Comparison of ENCODE assay signal across 8 cellular contexts in genomic region chr1:111515291-111516007, GRCh38. TPM values are rescaled to one million over a fixed set of nuclear protein-coding genes. Genes with fewer than 3 reads are reported as not detected.
DNase-seq lines count a peak whose midpoint lies in the region; ATAC-seq and TF ChIP-seq lines count a peak whose summit lies in the region.

No MANE protein-coding gene starts in this region.

- no peaks in the 10 kb centered on the region for H3K27me3 ChIP-seq in Loucy (ENCODE audit: insufficient read depth, low read length, poor library complexity, severe bottlenecking)
- no peaks in the 10 kb centered on the region for H3K27me3 ChIP-seq in mammary epithelial cell (ENCODE audit: insufficient read depth, low read length)
- H3K27me3 ChIP-seq in right lobe of liver: no peaks in the 10 kb centered on the region
- H3K27me3 ChIP-seq in tibial nerve: no peaks in the 10 kb centered on the region
- peaks cover 5% of the 10 kb centered on the region; the same call in 1 of the 2 replicates for H3K27me3 ChIP-seq in SJCRH30

- TF ChIP-seq POLR2A in right lobe of liver (IDR thresholded peaks at IDR 0.05): no peak
- no peak for TF ChIP-seq POLR2A in tibial nerve (IDR thresholded peaks at IDR 0.05)

- H3K9ac ChIP-seq in Loucy (ENCODE audit: low read depth, low read length, poor library complexity, severe bottlenecking) (peak overlapping the region; percentile 83), mammary epithelial cell (ENCODE audit: insufficient read depth, low read length) (no peak overlapping the region)

- H3K4me1 ChIP-seq in Loucy (ENCODE audit: insufficient read depth, low read length, poor library complexity, severe bottlenecking): peaks cover 73% of the 10 kb centered on the region
- peaks cover 9% of the 10 kb centered on the region for H3K4me1 ChIP-seq in mammary epithelial cell (ENCODE audit: insufficient read depth, low read length)
- peaks cover 0 to 4% (median 0%) of the 10 kb centered on the region in 4 donors for H3K4me1 ChIP-seq in right lobe of liver
- peaks cover 0 to 67% (median 42%) of the 10 kb centered on the region in 4 donors for H3K4me1 ChIP-seq in tibial nerve
- no peaks in the 10 kb centered on the region for H3K4me1 ChIP-seq in SJCRH30

- dilution Hi-C loops in mammary epithelial cell (cut with HindIII; ENCODE audit: low sequenced_read_pairs): no loop called here

- peak overlapping the region; percentile 62 for H2AFZ ChIP-seq in Loucy (ENCODE audit: low read length)
- peak overlapping the region; percentile 78 for H2AFZ ChIP-seq in mammary epithelial cell (ENCODE audit: low read depth, low read length)

- no peaks in the 10 kb centered on the region for H3K36me3 ChIP-seq in Loucy (ENCODE audit: insufficient read depth, low read length)
- H3K36me3 ChIP-seq in mammary epithelial cell (ENCODE audit: insufficient read depth, low read length): no peaks in the 10 kb centered on the region
- H3K36me3 ChIP-seq in right lobe of liver: no peaks in the 10 kb centered on the region
- H3K36me3 ChIP-seq in tibial nerve: no peaks in the 10 kb centered on the region
- H3K36me3 ChIP-seq in SJCRH30: no peaks in the 10 kb centered on the region

- no peak for TF ChIP-seq CTCF in Loucy (conservative IDR thresholded peaks at IDR 0.05; ENCODE audit: low read length)
- TF ChIP-seq CTCF in mammary epithelial cell (conservative IDR thresholded peaks at IDR 0.05 in 1 of 2, IDR thresholded peaks at IDR 0.05 in 1 of 2; ENCODE audit: extremely low read depth in 1 of 2, insufficient read depth in 1 of 2, low read depth in 1 of 2, low read length in 2 of 2): no peak
- TF ChIP-seq CTCF in right lobe of liver (IDR thresholded peaks at IDR 0.05): no peak
- TF ChIP-seq CTCF in tibial nerve (IDR thresholded peaks at IDR 0.05): no peak

- no peaks in the 10 kb centered on the region for H3K9me3 ChIP-seq in Loucy (ENCODE audit: insufficient read depth, low read depth, low read length)
- H3K9me3 ChIP-seq in mammary epithelial cell (replicated peaks; ENCODE audit: insufficient read depth, low read length): no peaks in the 10 kb centered on the region
- H3K9me3 ChIP-seq in right lobe of liver: no peaks in the 10 kb centered on the region
- H3K9me3 ChIP-seq in tibial nerve: no peaks in the 10 kb centered on the region
- no peaks in the 10 kb centered on the region for H3K9me3 ChIP-seq in SJCRH30 (replicated peaks)

- H3K4me2 ChIP-seq in Loucy (ENCODE audit: low read depth, low read length, poor library complexity, severe bottlenecking): peak overlapping the region; percentile 85
- peak overlapping the region; percentile 81 for H3K4me2 ChIP-seq in mammary epithelial cell (ENCODE audit: insufficient read depth, low read depth, low read length)

- peak overlapping the region; percentile 76 for H3K4me3 ChIP-seq in Loucy (ENCODE audit: low read length, poor library complexity, severe bottlenecking)
- H3K4me3 ChIP-seq in mammary epithelial cell (replicated peaks in 1 of 3; ENCODE audit: insufficient read depth in 1 of 3, low read depth in 2 of 3, low read length in 3 of 3): peak overlapping the region in 1 of 3 experiments; percentile 19
- H3K4me3 ChIP-seq in right lobe of liver: peak overlapping the region in 2 of 3 donors; percentile 24 to 36
- peak overlapping the region; percentile 17 to 46 (median 31) for H3K4me3 ChIP-seq in tibial nerve
- H3K4me3 ChIP-seq in SJCRH30: no peak overlapping the region

- ATAC-seq in GM18502 (IDR thresholded peaks at IDR 0.05; ENCODE audit: poor library complexity, unreplicated experiment): peak; percentile 19
- peak; percentile 66 to 85 (median 73) for ATAC-seq in right lobe of liver

- H3K9me2 ChIP-seq in Loucy (replicated peaks; ENCODE audit: low read depth, low read length): no peaks in the 10 kb centered on the region

- H4K20me1 ChIP-seq in Loucy (ENCODE audit: insufficient read depth, low read length, poor library complexity, severe bottlenecking): no peaks in the 10 kb centered on the region
- H4K20me1 ChIP-seq in mammary epithelial cell (ENCODE audit: insufficient read depth, low read length): no peaks in the 10 kb centered on the region

- DNase-seq in mammary epithelial cell (peak; percentile 13), right lobe of liver (peak in 2 of 3 donors; percentile 75), tibial nerve (ENCODE audit: low spot score in 2 of 2) (no peak), NCI-H146 (lab: John Stamatoyannopoulos, UW) (no peak), SJCRH30 (no peak), HUDEP-2 (lab: John Stamatoyannopoulos, UW; ENCODE audit: unreplicated experiment in 76 of 76) (no peak)

- 34% methylated on average over 17 of the region's 40 CpGs for WGBS in mammary epithelial cell (ENCODE audit: low coverage, missing lambda C conversion rate)
- WGBS in right lobe of liver (ENCODE audit: insufficient coverage, low coverage, low lambda C conversion rate, missing lambda C conversion rate): 18% methylated on average over 10 of the region's 40 CpGs
- WGBS in tibial nerve, 2 donors: 15 to 21% methylated on average over 29 to 37 of the region's 40 CpGs

- intact Hi-C loops in mammary epithelial cell (cut with micrococcal nuclease) (no loop called here), right lobe of liver (cut with DNase I) (no loop called here)

- no TSS peak for BruUV-seq in mammary epithelial cell (replicated peaks; lab: Mats Ljungman, UMichigan)

- H3K79me2 ChIP-seq in Loucy (ENCODE audit: insufficient read depth, low read length) (peaks cover 18% of the 10 kb centered on the region; the same call in 1 of the 2 replicates), mammary epithelial cell (ENCODE audit: insufficient read depth, low read length) (no peaks in the 10 kb centered on the region)

- CTCF ChIA-PET in mammary epithelial cell (lab: Charles Lee; ENCODE audit: low non-redundant PET): no interaction called here

- TF ChIP-seq EP300 in tibial nerve (IDR thresholded peaks at IDR 0.05): no peak

- in situ Hi-C loops in mammary epithelial cell (cut with MboI; ENCODE audit: low sequenced_read_pairs in 2 of 2): no loop called here

- H3K27ac ChIP-seq in mammary epithelial cell (ENCODE audit: insufficient read depth, low read depth, low read length) (no peak overlapping the region), right lobe of liver (peak overlapping the region; percentile 48 to 76 (median 62)), tibial nerve (peak overlapping the region; percentile 58 to 87 (median 82)), SJCRH30 (no peak overlapping the region)

- H3F3A ChIP-seq in Loucy (ENCODE audit: low read depth): peaks cover 11% of the 10 kb centered on the region; the same call in 1 of the 2 replicates

RNA-seq across cellular contexts. Expression of gene ADORA3, which starts 12.0 kb away (rescaled TPM):
- total RNA-seq in mammary epithelial cell: not detected
- not detected for polyA plus RNA-seq in mammary epithelial cell
- polyA minus RNA-seq in mammary epithelial cell: not detected
- total RNA-seq in right lobe of liver: 1 to 10 TPM; 2.7 to 6.3 (median 3.9) TPM
- 10 to 100 TPM in 2 of 4 donors, 1 to 10 TPM in 2; 5.3 to 17.5 (median 9.9) TPM for total RNA-seq in tibial nerve
- total RNA-seq in SJCRH30 (2014; rRNA removed; shearing (Covaris generic)): 0.10 TPM in 1 of 2 replicates, not detected in the other

RNA-seq across cellular contexts. Expression of gene TMIGD3, which starts 12.0 kb away (rescaled TPM):
- total RNA-seq in mammary epithelial cell (not detected), right lobe of liver (1 to 10 TPM; 2.4 to 9.7 (median 5.8) TPM), tibial nerve (1 to 10 TPM in 2 of 4 donors, under 1 TPM in 2; 0.59 to 9.6 (median 2.3) TPM)
- polyA plus RNA-seq in mammary epithelial cell: not detected
- not detected for polyA minus RNA-seq in mammary epithelial cell
- not detected in 2 replicates for total RNA-seq in SJCRH30 (2014; rRNA removed; shearing (Covaris generic))

RNA-seq across cellular contexts. Expression of gene C1orf162, which starts 41.7 kb away (rescaled TPM):
- total RNA-seq in mammary epithelial cell (under 1 TPM; 0.17 to 0.42 TPM), right lobe of liver (10 to 100 TPM in 2 of 6 experiments, 1 to 10 TPM in 4; 6.1 to 16.9 (median 9.3) TPM), tibial nerve (10 to 100 TPM; 19.4 to 59.1 (median 31.8) TPM)
- polyA plus RNA-seq in mammary epithelial cell: 0.16 TPM
- not detected for polyA minus RNA-seq in mammary epithelial cell
- 0.13 and 0.24 TPM in 2 replicates for total RNA-seq in SJCRH30 (2014; rRNA removed; shearing (Covaris generic))

Comparison
In these comparisons a context has a peak if more than half of its experiments do, and no peak if none do; other contexts are left out.
1. DNase-seq: peak in mammary epithelial cell (single experiment) and right lobe of liver (2 of 3); none in tibial nerve (0 of 2), NCI-H146 (single experiment), SJCRH30 (0 of 2) and HUDEP-2 (0 of 76).
2. H3K27ac ChIP-seq: peak in right lobe of liver (3 of 3) and tibial nerve (4 of 4); none in mammary epithelial cell (single experiment) and SJCRH30 (single experiment).